Comparison of ENCODE assay signal across 2 cellular contexts in genomic region chr2:86912106-86912505, GRCh38. TPM values are rescaled to one million over a fixed set of nuclear protein-coding genes. Genes with fewer than 3 reads are reported as not detected.
"Had no signal": no experiment of that assay in that cellular context is flagged by ENCODE, and none has a peak within 500 bp of the region (broad histone marks: within the 10 kb centered on the region; RNA-seq: fewer than 3 reads in every experiment).

No MANE protein-coding gene starts in this region.

RNA-seq across cellular contexts. Expression of gene RGPD1, which starts 29.8 kb away (rescaled TPM):
- total RNA-seq: upper lobe of right lung had no signal

RNA-seq across cellular contexts. Expression of gene CD8B, which starts 50.4 kb away (rescaled TPM):
- total RNA-seq: urinary bladder had no signal
